In genomic region chr1:153670859-153671622, GRCh38 we compare ENCODE assay signal across 8 cellular contexts. TPM values are rescaled to one million over a fixed set of nuclear protein-coding genes. Genes with fewer than 3 reads are reported as not detected.
DNase-seq lines count a peak whose midpoint lies in the region; ATAC-seq, FAIRE-seq and TF ChIP-seq lines count a peak whose summit lies in the region.

Gene ILF2 (minus strand): TSS chr1:153670993. CDS start chr1:153670922, 71 bp downstream.

- intact Hi-C loops in left cardiac atrium (cut with DNase I) (loop anchor here in 1 of 2 donors (10.0 kb wide), 1 partner anchor 314 kb away; the partner anchor contains the start of gene RAB13), posterior vena cava (cut with DNase I) (no loop called here)

- FAIRE-seq in GM12891 (lab: Jason Lieb, UNC) = peak; percentile 94

- peak; percentile 95 for TF ChIP-seq POLR2A in GM12891 (IDR thresholded peaks at IDR 0.05; ENCODE audit: low read depth, low read length)

- ATAC-seq in HG02840 (IDR thresholded peaks at IDR 0.05; ENCODE audit: low FRiP score, unreplicated experiment) (peak; percentile 96), left cardiac atrium (peak; percentile 96 to 97)

- peak; percentile 89 for DNase-seq in GM12891 (ENCODE audit: insufficient read length, low spot score)
- peak; percentile 98 for DNase-seq in NCI-H1436 (lab: John Stamatoyannopoulos, UW)
- peak; percentile 97 for DNase-seq in T follicular helper cell (ENCODE audit: low read depth)
- DNase-seq in amniotic epithelial cell (ENCODE audit: low read depth) = peak; percentile 100
- peak; percentile 97 for DNase-seq in left cardiac atrium
- peak; percentile 99 for DNase-seq in posterior vena cava (ENCODE audit: low spot score)
- peak; percentile 99 for DNase-seq in ureter (ENCODE audit: low spot score)

TF ChIP-seq in GM12891, 5 proteins besides CTCF, POLR2A, EP300 and RAD21:
- peak; percentile 93 for TF ChIP-seq TAF1 (IDR thresholded peaks at IDR 0.05; ENCODE audit: low read depth, low read length)
- no peak for TF ChIP-seq SPI1 (IDR thresholded peaks at IDR 0.05; ENCODE audit: low read depth, low read length)
- TF ChIP-seq POLR2AphosphoS5 (IDR thresholded peaks at IDR 0.05; ENCODE audit: low read depth, low read length) = peak; percentile 94
- TF ChIP-seq POU2F2 (IDR thresholded peaks at IDR 0.05; ENCODE audit: low read depth, low read length) = no peak
- peak; percentile 42 for TF ChIP-seq PAX5 (IDR thresholded peaks at IDR 0.05; ENCODE audit: insufficient read depth, low read length, severe bottlenecking)

RNA-seq across cellular contexts. Expression of gene ILF2, which starts in this region (rescaled TPM):
- polyA plus RNA-seq in GM12891 (2012; ENCODE audit: low read depth, missing spikeins) = 206 TPM
- total RNA-seq in left cardiac atrium (10 to 100 TPM; 63.7 to 91.7 TPM), posterior vena cava (10 to 100 TPM; 66.9 to 82.3 TPM), ureter (131 TPM)

Comparison
In these comparisons a context has a peak if more than half of its experiments do, and no peak if none do; other contexts are left out.
1. Peak in every context shown above with its lines: DNase-seq and ATAC-seq.